ENCODE assay signal across 1 cellular context in genomic region chr22:22587577-22588188, GRCh38.
A peak's percentile ranks its signal among the peaks of the same experiment; 100 is the strongest.
TF ChIP-seq lines count a peak whose summit lies in the region.

No MANE protein-coding gene starts in this region.

TF ChIP-seq in K562, 482 proteins besides CTCF, POLR2A, EP300 and RAD21 (continued from another document):
- no peak for TF ChIP-seq NONO (IDR thresholded peaks at IDR 0.05; ENCODE audit: low read depth in 2 of 2, low read length in 1 of 2)
- TF ChIP-seq JUN (IDR thresholded peaks at IDR 0.05; ENCODE audit: borderline replicate concordance, low read depth, low read length) = no peak
- TF ChIP-seq JUN (CRISPR knock-in tag; IDR thresholded peaks at IDR 0.05; ENCODE audit: borderline replicate concordance) = 0 out of 2 replicates have a peak, but pooled peaks have one; percentile 55
- no peak for TF ChIP-seq SRSF7 (optimal IDR thresholded peaks at IDR 0.05; ENCODE audit: low read depth, low read length)
- TF ChIP-seq ZNF354B (CRISPR knock-in tag; IDR thresholded peaks at IDR 0.05) = no peak
- peak in 1 of 2 experiments; percentile 62; a peak in 2 of 4 replicates for TF ChIP-seq FOXA3 (CRISPR knock-in tag; conservative IDR thresholded peaks at IDR 0.05 in 1 of 2, IDR thresholded peaks at IDR 0.05 in 1 of 2)
